Comparison of ENCODE assay signal across 21 cellular contexts in the genomic region with DNA sequence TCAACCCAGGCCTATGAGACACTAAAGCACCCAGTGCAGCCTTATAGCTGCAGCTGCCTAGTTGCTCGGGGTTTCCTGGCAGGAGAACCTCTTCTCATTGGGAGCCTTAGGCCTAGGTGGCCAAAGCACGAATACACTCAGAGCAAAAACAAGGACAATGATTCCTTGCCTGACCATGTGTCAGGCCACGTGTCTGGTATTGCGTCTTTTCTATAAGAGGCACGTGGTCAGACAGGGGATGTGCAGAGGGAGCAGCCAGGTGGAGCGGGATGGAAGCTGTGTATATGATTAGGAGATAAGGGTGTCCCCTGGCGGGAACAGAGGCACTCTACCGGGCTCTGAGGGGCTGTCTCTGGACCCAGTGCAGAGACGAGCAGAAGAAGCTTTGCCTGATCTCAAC. TPM values are rescaled to one million over a fixed set of nuclear protein-coding genes. Genes with fewer than 3 reads are reported as not detected.
DNase-seq lines count a peak whose midpoint lies in the region; ATAC-seq, FAIRE-seq and TF ChIP-seq lines count a peak whose summit lies in the region.
"Had no signal": no experiment of that assay in that cellular context is flagged by ENCODE, and none has a peak within 500 bp of the region (broad histone marks: within the 10 kb centered on the region; RNA-seq: fewer than 3 reads in every experiment).

No MANE protein-coding gene starts in this region.

- TF ChIP-seq EP300 in K562 (IDR thresholded peaks at IDR 0.05; ENCODE audit: low read length) = no peak

- H3K9me1 ChIP-seq in K562 (ENCODE audit: control insufficient read depth, insufficient read depth, low read length) = no peaks in the 10 kb centered on the region

- BruUV-seq in K562 (replicated peaks; lab: Mats Ljungman, UMichigan) = no TSS peak

- H3K4me1 Mint-ChIP-seq in stimulated activated naive CD8-positive, alpha-beta T cell treated with anti-CD3 and anti-CD28 coated beads, Interleukin-15, amount 100 ng/mL, for 72 hours = no peaks in the 10 kb centered on the region
- no peaks in the 10 kb centered on the region for H3K4me1 Mint-ChIP-seq in osteocyte (ENCODE audit: unreplicated experiment)
- H3K4me1 Mint-ChIP-seq: CD4-positive, alpha-beta memory T cell; GM23338 had no signal

- H3K4me1 ChIP-seq in K562 (replicated peaks in 1 of 2; ENCODE audit: control insufficient read depth in 2 of 2, insufficient read depth in 2 of 2, low read length in 2 of 2) = peaks cover 0 to 6% of the 10 kb centered on the region in 2 experiments; a peak in 1 of 5 replicates
- H3K4me1 ChIP-seq: HAP-1 had no signal

- POLR2A ChIA-PET in K562 (lab: Yijun Ruan, JAX) = interaction anchor here (0.6 to 1.3 kb wide), 2 partner anchors 18 to 1399 kb away, joined by 3 read pairs; no protein-coding TSS in a partner anchor

- peak; percentile 13 for ATAC-seq in stimulated activated naive CD8-positive, alpha-beta T cell treated with anti-CD3 and anti-CD28 coated beads, Interleukin-15, amount 100 ng/mL, for 72 hours
- no peak for ATAC-seq in stimulated activated naive CD8-positive, alpha-beta T cell treated with anti-CD3 and anti-CD28 coated beads, Interleukin-15, Interleukin-2, amounts not matched to agents 100 U/mL and 50 U/mL, for 24 hours
- ATAC-seq in K562 = peak; percentile 19
- ATAC-seq: GM23338 had no signal

- CTCF ChIA-PET in K562 (lab: Yijun Ruan, JAX; ENCODE audit: low intra/inter-chr PET ratio) = no interaction called here

- H3K4me3 ChIP-seq in K562 = no peak overlapping the region
- H3K4me3 ChIP-seq: GM23338, HAP-1 had no signal

- no peak overlapping the region for H3K27ac Mint-ChIP-seq in stimulated activated naive CD8-positive, alpha-beta T cell treated with anti-CD3 and anti-CD28 coated beads, Interleukin-15, amount 100 ng/mL, for 72 hours
- H3K27ac Mint-ChIP-seq in osteocyte (ENCODE audit: unreplicated experiment) = no peak overlapping the region
- H3K27ac Mint-ChIP-seq: GM23338 had no signal

- H3K4me3 Mint-ChIP-seq in stimulated activated naive CD8-positive, alpha-beta T cell treated with anti-CD3 and anti-CD28 coated beads, Interleukin-15, amount 100 ng/mL, for 72 hours = no peak overlapping the region
- no peak overlapping the region for H3K4me3 Mint-ChIP-seq in osteocyte (ENCODE audit: unreplicated experiment)
- H3K4me3 Mint-ChIP-seq: CD4-positive, alpha-beta memory T cell; GM23338 had no signal

- H3K4me2 ChIP-seq in K562 (ENCODE audit: insufficient read depth, low read length) = no peak overlapping the region
- H3K4me2 ChIP-seq: GM23338 had no signal

- no peaks in the 10 kb centered on the region for H3K9me3 Mint-ChIP-seq in stimulated activated naive CD8-positive, alpha-beta T cell treated with anti-CD3 and anti-CD28 coated beads, Interleukin-15, amount 100 ng/mL, for 72 hours
- H3K9me3 Mint-ChIP-seq in osteocyte (ENCODE audit: unreplicated experiment) = peaks cover 3% of the 10 kb centered on the region
- H3K9me3 Mint-ChIP-seq: GM23338 had no signal

- no peak for FAIRE-seq in K562 (lab: Jason Lieb, UNC)
- FAIRE-seq: GM12891, GM18507, H54 had no signal

- TF ChIP-seq RAD21 in K562 (CRISPR knock-in tag; conservative IDR thresholded peaks at IDR 0.05 in 1 of 2, IDR thresholded peaks at IDR 0.05 in 1 of 2) = no peak

- peak overlapping the region; percentile 53; the same call in 1 of the 2 replicates for H2AFZ ChIP-seq in K562 (ENCODE audit: low read depth, low read length)
- H2AFZ ChIP-seq: GM23338 had no signal

- in situ Hi-C loops in K562 (cut with MboI) = no loop called here

- H3K36me3 Mint-ChIP-seq in osteocyte (ENCODE audit: unreplicated experiment) = no peaks in the 10 kb centered on the region
- H3K36me3 Mint-ChIP-seq: CD4-positive, alpha-beta memory T cell had no signal

- no peak for DNase-seq in stimulated activated naive CD8-positive, alpha-beta T cell treated with anti-CD3 and anti-CD28 coated beads, Interleukin-15, amount 100 ng/mL, for 72 hours
- no peak for DNase-seq in stimulated activated naive CD8-positive, alpha-beta T cell treated with anti-CD3 and anti-CD28 coated beads, Interleukin-15, Interleukin-2, amounts not matched to agents 100 U/mL and 50 U/mL, for 24 hours
- DNase-seq in K562 (ENCODE audit: extremely low read depth in 1 of 4, low spot score in 3 of 4) (peak in 1 of 4 experiments; percentile 21), osteocyte (ENCODE audit: extremely low spot score, unreplicated experiment) (peak; percentile 79), NCI-H510A treated with DMSO at 0.1 percent for 48 hours (lab: John Stamatoyannopoulos, UW) (no peak), iPS-NIHi7 (ENCODE audit: extremely low spot score) (no peak)
- DNase-seq: C1 segment of cervical spinal cord; Calu3; CD4-positive, alpha-beta memory T cell; COR-L47; DMS53; DMS79 treated with DMSO at 0.1 percent for 48 hours; GF-D8 had no signal

- no peaks in the 10 kb centered on the region for H3K36me3 ChIP-seq in K562 (ENCODE audit: control insufficient read depth, insufficient read depth, low read length)
- H3K36me3 ChIP-seq: HAP-1 had no signal

- H3K9ac ChIP-seq in K562 (ENCODE audit: insufficient read depth in 1 of 2, low read depth in 2 of 2, low read length in 2 of 2) = no peak overlapping the region

- TF ChIP-seq CTCF in K562 (IDR thresholded peaks at IDR 0.05 in 2 of 3, conservative IDR thresholded peaks at IDR 0.05 in 1 of 3; ENCODE audit: insufficient read depth in 2 of 3, low read depth in 1 of 3, low read length in 3 of 3) (no peak), osteocyte (IDR thresholded peaks at IDR 0.05) (no peak)

- H3K27me3 Mint-ChIP-seq in stimulated activated naive CD8-positive, alpha-beta T cell treated with anti-CD3 and anti-CD28 coated beads, Interleukin-15, amount 100 ng/mL, for 72 hours = no peaks in the 10 kb centered on the region
- H3K27me3 Mint-ChIP-seq in osteocyte (ENCODE audit: unreplicated experiment) = no peaks in the 10 kb centered on the region

- TF ChIP-seq POLR2A in K562 (conservative IDR thresholded peaks at IDR 0.05) = no peak

- no peaks in the 10 kb centered on the region for H3K79me2 ChIP-seq in K562 (ENCODE audit: control insufficient read depth, insufficient read depth, low read length)

- intact Hi-C loops in K562 (cut with micrococcal nuclease) = no loop called here

- H3K27ac ChIP-seq in K562 (ENCODE audit: extremely low read depth, low read depth, low read length) = no peak overlapping the region

- WGBS in K562 (ENCODE audit: insufficient coverage, low coverage, missing lambda C conversion rate) = 10% methylated on average over 9 of the region's 9 CpGs

- no peaks in the 10 kb centered on the region for H4K20me1 ChIP-seq in K562 (replicated peaks; ENCODE audit: control insufficient read depth, insufficient read depth, low read length)

- H3K9me3 ChIP-seq in K562 (replicated peaks; ENCODE audit: control insufficient read depth, insufficient read depth, low read depth, low read length) = no peaks in the 10 kb centered on the region
- H3K9me3 ChIP-seq: HAP-1 had no signal

- peaks cover 38 to 85% of the 10 kb centered on the region in 2 experiments for H3K27me3 ChIP-seq in K562 (ENCODE audit: control insufficient read depth in 2 of 2, insufficient read depth in 2 of 2, low read length in 2 of 2)

RNA-seq across cellular contexts. Expression of a gene that starts 26.4 kb away (rescaled TPM):
- not detected in 2 replicates for total RNA-seq in K562 (2011; cell fraction: chromatin; rRNA removed; ENCODE audit: low replicate concordance)
- not detected in 2 replicates for total RNA-seq in K562 (2011; cell fraction: nucleolus; rRNA removed)
- total RNA-seq in K562 (2011; cell fraction: nucleoplasm; rRNA removed) = not detected in 2 replicates
- not detected in 2 replicates for total RNA-seq in K562 (2014; rRNA removed)
- total RNA-seq in K562 (2014; rRNA removed; fragmentation: Illumina TruSeq; extraction: Trizol) = not detected in 2 replicates
- total RNA-seq in K562 (2015; rRNA removed; fragmentation: Illumina TruSeq; extraction: Trizol) = 0.07 TPM in 1 of 2 replicates, not detected in the other
- total RNA-seq in K562 (2021) = not detected in 2 replicates
- 0.04 TPM in 1 of 2 replicates, not detected in the other for polyA plus RNA-seq in K562 (2011; rRNA removed)
- not detected in 2 replicates for polyA plus RNA-seq in K562 (2011; cell fraction: cytosol; rRNA removed)
- 0.10 and 0.21 TPM in 2 replicates for polyA plus RNA-seq in K562 (2011; cell fraction: nucleus; rRNA removed)
- 0.08 and 0.10 TPM in 2 replicates for polyA plus RNA-seq in K562 (2012)
- polyA plus RNA-seq in K562 (2014; fragmentation: Illumina TruSeq; extraction: Trizol) = not detected in 2 replicates
- polyA plus RNA-seq in K562 (2014; fragmentation: Nextera tagmentation; extraction: Ambion mirVana) = under 1 TPM in 1 of 2 experiments, not detected in 1; 0.03 TPM
- polyA plus RNA-seq in K562 (2014; rRNA removed) = 0.07 TPM in 1 of 2 replicates, not detected in the other
- 0.45 TPM in 1 of 2 replicates, not detected in the other for polyA minus RNA-seq in K562 (2011; rRNA and poly(A)+ RNA removed)
- not detected in 2 replicates for polyA minus RNA-seq in K562 (2011; cell fraction: cytosol; rRNA and poly(A)+ RNA removed)
- polyA minus RNA-seq in K562 (2011; cell fraction: nucleus; rRNA and poly(A)+ RNA removed) = not detected in 2 replicates
- total RNA-seq in osteocyte = 0.30 and 0.47 TPM in 2 replicates
- total RNA-seq: A172; CD4-positive, alpha-beta memory T cell; Daoy; G401; GM23338 had no signal
- polyA plus RNA-seq: GM23338 had no signal

RNA-seq across cellular contexts. Expression of a gene that starts 38.1 kb away (rescaled TPM):
- 148 and 195 TPM in 2 replicates for total RNA-seq in K562 (2011; cell fraction: chromatin; rRNA removed; ENCODE audit: low replicate concordance)
- total RNA-seq in K562 (2011; cell fraction: nucleolus; rRNA removed) = 85.0 and 125 TPM in 2 replicates
- 115 and 137 TPM in 2 replicates for total RNA-seq in K562 (2011; cell fraction: nucleoplasm; rRNA removed)
- total RNA-seq in K562 (2014; rRNA removed) (10.6 and 17.3 TPM in 2 replicates), K562 (2014; rRNA removed; fragmentation: Illumina TruSeq; extraction: Trizol) (10.6 and 13.2 TPM in 2 replicates), K562 (2015; rRNA removed; fragmentation: Illumina TruSeq; extraction: Trizol) (12.5 and 14.6 TPM in 2 replicates), K562 (2021) (19.5 and 20.2 TPM in 2 replicates), osteocyte (6.3 and 8.5 TPM in 2 replicates)
- polyA plus RNA-seq in K562 (2011; rRNA removed) (12.7 and 15.1 TPM in 2 replicates), K562 (2014; fragmentation: Illumina TruSeq; extraction: Trizol) (15.5 and 17.0 TPM in 2 replicates), K562 (2014; fragmentation: Nextera tagmentation; extraction: Ambion mirVana) (1 to 10 TPM; 4.0 to 6.1 TPM), K562 (2014; rRNA removed) (12.5 and 12.8 TPM in 2 replicates)
- 9.9 and 11.6 TPM in 2 replicates for polyA plus RNA-seq in K562 (2011; cell fraction: cytosol; rRNA removed)
- 40.1 and 59.5 TPM in 2 replicates for polyA plus RNA-seq in K562 (2011; cell fraction: nucleus; rRNA removed)
- 11.7 and 15.5 TPM in 2 replicates for polyA plus RNA-seq in K562 (2012)
- polyA minus RNA-seq in K562 (2011; rRNA and poly(A)+ RNA removed) = 26.1 and 33.6 TPM in 2 replicates
- 9.7 and 11.9 TPM in 2 replicates for polyA minus RNA-seq in K562 (2011; cell fraction: cytosol; rRNA and poly(A)+ RNA removed)
- polyA minus RNA-seq in K562 (2011; cell fraction: nucleus; rRNA and poly(A)+ RNA removed) = 43.8 and 54.1 TPM in 2 replicates

RNA-seq across cellular contexts. Expression of a gene that starts 42.8 kb away (rescaled TPM):
- total RNA-seq in K562 (2011; cell fraction: chromatin; rRNA removed; ENCODE audit: low replicate concordance) = 0.79 and 2.3 TPM in 2 replicates
- total RNA-seq in K562 (2011; cell fraction: nucleolus; rRNA removed) = 0.92 and 1.8 TPM in 2 replicates
- 0.88 and 1.6 TPM in 2 replicates for total RNA-seq in K562 (2011; cell fraction: nucleoplasm; rRNA removed)
- total RNA-seq in K562 (2014; rRNA removed) (not detected in 2 replicates), K562 (2014; rRNA removed; fragmentation: Illumina TruSeq; extraction: Trizol) (0.13 and 0.18 TPM in 2 replicates), K562 (2015; rRNA removed; fragmentation: Illumina TruSeq; extraction: Trizol) (0.30 and 0.36 TPM in 2 replicates), K562 (2021) (0.29 and 0.49 TPM in 2 replicates), osteocyte (0.99 and 1.2 TPM in 2 replicates)
- polyA plus RNA-seq in K562 (2011; rRNA removed) (0.15 and 0.19 TPM in 2 replicates), K562 (2014; fragmentation: Illumina TruSeq; extraction: Trizol) (0.07 and 0.15 TPM in 2 replicates), K562 (2014; fragmentation: Nextera tagmentation; extraction: Ambion mirVana) (not detected), K562 (2014; rRNA removed) (0.09 TPM in 1 of 2 replicates, not detected in the other)
- 0.07 and 0.19 TPM in 2 replicates for polyA plus RNA-seq in K562 (2011; cell fraction: cytosol; rRNA removed)
- polyA plus RNA-seq in K562 (2011; cell fraction: nucleus; rRNA removed) = 1.2 and 1.3 TPM in 2 replicates
- polyA plus RNA-seq in K562 (2012) = 0.25 and 0.28 TPM in 2 replicates
- polyA minus RNA-seq in K562 (2011; rRNA and poly(A)+ RNA removed) = 0.27 and 0.46 TPM in 2 replicates
- polyA minus RNA-seq in K562 (2011; cell fraction: cytosol; rRNA and poly(A)+ RNA removed) = not detected in 2 replicates
- 0.56 and 0.81 TPM in 2 replicates for polyA minus RNA-seq in K562 (2011; cell fraction: nucleus; rRNA and poly(A)+ RNA removed)
- total RNA-seq: A172, G401 had no signal
